Comparison of ENCODE assay signal across 1 cellular context in genomic region chr11:13924801-13925327, GRCh38.
TF ChIP-seq lines count a peak whose summit lies in the region.

No MANE protein-coding gene starts in this region.

TF ChIP-seq in K562, 482 proteins besides CTCF, POLR2A, EP300 and RAD21 (continued from another document and continues in another):
- TF ChIP-seq ZNF407 (IDR thresholded peaks at IDR 0.05; ENCODE audit: low read depth) (no peak), HLTF (IDR thresholded peaks at IDR 0.05) (no peak), ATF3 (IDR thresholded peaks at IDR 0.05) (peak; percentile 81), ATF3 (CRISPR knock-in tag; conservative IDR thresholded peaks at IDR 0.05) (no peak), L3MBTL2 (IDR thresholded peaks at IDR 0.05) (peak; percentile 68; the same call in 1 of the 2 replicates), ZBTB43 (CRISPR knock-in tag; IDR thresholded peaks at IDR 0.05) (no peak), ARID1B (IDR thresholded peaks at IDR 0.05) (peak; percentile 31; the same call in 1 of the 2 replicates), ZBTB9 (CRISPR knock-in tag; IDR thresholded peaks at IDR 0.05) (0 out of 2 replicates have a peak, but pooled peaks have one; percentile 34), ZKSCAN3 (CRISPR knock-in tag; IDR thresholded peaks at IDR 0.05) (no peak), ZNF589 (CRISPR knock-in tag; IDR thresholded peaks at IDR 0.05; ENCODE audit: low read depth) (peak; percentile 84; the same call in 1 of the 2 replicates), ZNF121 (CRISPR knock-in tag; conservative IDR thresholded peaks at IDR 0.05) (no peak), BHLHE40 (IDR thresholded peaks at IDR 0.05; ENCODE audit: low read length) (0 out of 2 replicates have a peak, but pooled peaks have one; percentile 18), HNRNPL (IDR thresholded peaks at IDR 0.05; ENCODE audit: low read depth, low read length) (no peak), FOXK1 (CRISPR knock-in tag; IDR thresholded peaks at IDR 0.05; ENCODE audit: borderline replicate concordance) (no peak), PTRF (tag; IDR thresholded peaks at IDR 0.05) (no peak), TRIM24 (IDR thresholded peaks at IDR 0.05) (peak in 1 of 2 experiments; percentile 59; a peak in 1 of 4 replicates), ZNF318 (IDR thresholded peaks at IDR 0.05; ENCODE audit: borderline replicate concordance in 1 of 2, low read depth in 1 of 2) (no peak; a peak in 1 of 4 replicates), FOXK2 (conservative IDR thresholded peaks at IDR 0.05 in 1 of 2, IDR thresholded peaks at IDR 0.05 in 1 of 2; ENCODE audit: low read depth in 2 of 2) (no peak), MBD1 (CRISPR knock-in tag; IDR thresholded peaks at IDR 0.05) (no peak), SMARCA4 (IDR thresholded peaks at IDR 0.05) (peak; percentile 30; the same call in 1 of the 2 replicates), ATF4 (CRISPR knock-in tag; IDR thresholded peaks at IDR 0.05) (peak; percentile 93), TARDBP (IDR thresholded peaks at IDR 0.05) (no peak), ETV6 (IDR thresholded peaks at IDR 0.05; ENCODE audit: borderline replicate concordance in 1 of 2, low read depth in 2 of 2, low read length in 1 of 2) (no peak), ETV6 (CRISPR knock-in tag; IDR thresholded peaks at IDR 0.05; ENCODE audit: borderline replicate concordance) (no peak), EP400 (IDR thresholded peaks at IDR 0.05) (peak; percentile 61), ATF7 (IDR thresholded peaks at IDR 0.05) (no peak), MAFK (IDR thresholded peaks at IDR 0.05; ENCODE audit: low read length) (peak; percentile 21; the same call in 1 of the 2 replicates), ZKSCAN1 (IDR thresholded peaks at IDR 0.05; ENCODE audit: low read depth, low read length) (no peak), NKRF (IDR thresholded peaks at IDR 0.05; ENCODE audit: borderline replicate concordance) (no peak), ZNF717 (CRISPR knock-in tag; IDR thresholded peaks at IDR 0.05) (no peak)
